ENCODE assay signal across 18 cellular contexts in genomic region chr19:40342644-40343311, GRCh38. TPM values are rescaled to one million over a fixed set of nuclear protein-coding genes. Genes with fewer than 3 reads are reported as not detected.
DNase-seq lines count a peak whose midpoint lies in the region; ATAC-seq and TF ChIP-seq lines count a peak whose summit lies in the region.
"Had no signal": no experiment of that assay in that cellular context is flagged by ENCODE, and none has a peak within 500 bp of the region (broad histone marks: within the 10 kb centered on the region; RNA-seq: fewer than 3 reads in every experiment).

No MANE protein-coding gene starts in this region.

- peak overlapping the region; percentile 33 for H3K27ac Mint-ChIP-seq in activated T-cell treated with anti-CD3 and anti-CD28 coated beads, Interleukin-2, amount 50 U/mL, for 24 hours
- H3K27ac Mint-ChIP-seq in chondrocyte (ENCODE audit: unreplicated experiment): peak overlapping the region; percentile 96
- H3K27ac Mint-ChIP-seq in nephron: peak overlapping the region; percentile 56 to 98 (median 76)
- H3K27ac Mint-ChIP-seq: activated T-cell treated with anti-CD3 and anti-CD28 coated beads, Interleukin-2, amount 50 U/mL, for 72 hours had no signal

- DNase-seq in activated T-cell treated with anti-CD3 and anti-CD28 coated beads, Interleukin-2, amount 50 U/mL, for 24 hours: no peak
- no peak for DNase-seq in activated T-cell treated with anti-CD3 and anti-CD28 coated beads, Interleukin-2, amount 50 U/mL, for 48 hours
- DNase-seq in chondrocyte (ENCODE audit: low spot score) (no peak), substantia nigra (lab: John Stamatoyannopoulos, UW) (no peak)
- DNase-seq: activated T-cell treated with anti-CD3 and anti-CD28 coated beads, Interleukin-2, amount 50 U/mL, for 72 hours; DMS 273 treated with DMSO at 0.1 percent for 48 hours; mesenchymal stem cell; NCI-H1048; NCI-H2081 treated with DMSO at 0.1 percent for 48 hours; NCI-H69; Peyer's patch; stimulated activated CD4-positive, alpha-beta T cell treated with anti-CD3 and anti-CD28 coated beads, Interleukin-4, amount 100 ng/mL, for 4 hours; uterus had no signal

- H3K9me3 Mint-ChIP-seq in activated T-cell treated with anti-CD3 and anti-CD28 coated beads, Interleukin-2, amount 50 U/mL, for 24 hours: no peaks in the 10 kb centered on the region
- H3K9me3 Mint-ChIP-seq in chondrocyte (ENCODE audit: low read depth) (no peaks in the 10 kb centered on the region), nephron (no peaks in the 10 kb centered on the region)
- H3K9me3 Mint-ChIP-seq: activated T-cell treated with anti-CD3 and anti-CD28 coated beads, Interleukin-2, amount 50 U/mL, for 72 hours had no signal

- H3K36me3 Mint-ChIP-seq in activated T-cell treated with anti-CD3 and anti-CD28 coated beads, Interleukin-2, amount 50 U/mL, for 24 hours (ENCODE audit: low read depth): peaks cover 47% of the 10 kb centered on the region
- H3K36me3 Mint-ChIP-seq in chondrocyte (ENCODE audit: low read depth) (peaks cover 8% of the 10 kb centered on the region), nephron (ENCODE audit: low read depth) (peaks cover 20% of the 10 kb centered on the region)

- peaks cover 25% of the 10 kb centered on the region for H3K4me1 Mint-ChIP-seq in activated T-cell treated with anti-CD3 and anti-CD28 coated beads, Interleukin-2, amount 50 U/mL, for 24 hours (ENCODE audit: low read depth)
- H3K4me1 Mint-ChIP-seq in chondrocyte (ENCODE audit: low read depth) (peaks cover 43% of the 10 kb centered on the region), nephron (peaks cover 55% of the 10 kb centered on the region)

- no peak for TF ChIP-seq CTCF in chondrocyte (IDR thresholded peaks at IDR 0.05)
- TF ChIP-seq CTCF in nephron (IDR thresholded peaks at IDR 0.05; ENCODE audit: unreplicated experiment in 3 of 3): no peak

- H3K27me3 Mint-ChIP-seq in activated T-cell treated with anti-CD3 and anti-CD28 coated beads, Interleukin-2, amount 50 U/mL, for 24 hours: no peaks in the 10 kb centered on the region
- no peaks in the 10 kb centered on the region for H3K27me3 Mint-ChIP-seq in chondrocyte (ENCODE audit: low read depth)
- no peaks in the 10 kb centered on the region for H3K27me3 Mint-ChIP-seq in nephron (ENCODE audit: low read depth)

- H3K4me3 Mint-ChIP-seq in activated T-cell treated with anti-CD3 and anti-CD28 coated beads, Interleukin-2, amount 50 U/mL, for 24 hours: no peak overlapping the region
- H3K4me3 Mint-ChIP-seq in chondrocyte (ENCODE audit: unreplicated experiment) (no peak overlapping the region), nephron (peak overlapping the region; percentile 13 to 45 (median 21))
- H3K4me3 Mint-ChIP-seq: activated T-cell treated with anti-CD3 and anti-CD28 coated beads, Interleukin-2, amount 50 U/mL, for 72 hours had no signal

- H3K27ac ChIP-seq in substantia nigra (ENCODE audit: low read depth, low read length, poor library complexity, severe bottlenecking): peak overlapping the region; percentile 20
- H3K27ac ChIP-seq: Peyer's patch, uterus had no signal

- no peak for ATAC-seq in HG02588 (IDR thresholded peaks at IDR 0.05; ENCODE audit: unreplicated experiment)
- ATAC-seq in HG02759 (IDR thresholded peaks at IDR 0.05; ENCODE audit: unreplicated experiment): no peak
- ATAC-seq in GM19023 (IDR thresholded peaks at IDR 0.05; ENCODE audit: unreplicated experiment): no peak
- ATAC-seq: activated T-cell treated with anti-CD3 and anti-CD28 coated beads, Interleukin-2, amount 50 U/mL, for 72 hours; sciatic nerve had no signal

RNA-seq across cellular contexts. Expression of gene C19orf47, which starts 5.4 kb away (rescaled TPM):
- 19.4 to 22.2 TPM (median 21.5 TPM) in 3 replicates for total RNA-seq in chondrocyte

RNA-seq across cellular contexts. Expression of gene PLD3, which starts 5.7 kb away (rescaled TPM):
- 478 to 514 TPM (median 487 TPM) in 3 replicates for total RNA-seq in chondrocyte

RNA-seq across cellular contexts. Expression of gene HIPK4, which starts 47.2 kb away (rescaled TPM):
- total RNA-seq in chondrocyte: 0.20 to 0.53 TPM (median 0.46 TPM) in 3 replicates
- total RNA-seq: Peyer's patch had no signal

RNA-seq across cellular contexts. Expression of gene AKT2, which starts 57.6 kb away (rescaled TPM):
- total RNA-seq in chondrocyte: 99.9 to 136 TPM (median 100 TPM) in 3 replicates

Comparison
In these comparisons a context has a peak if more than half of its experiments do, and no peak if none do; other contexts are left out.
1. H3K27ac Mint-ChIP-seq: peak in every context shown above with its lines; median percentile 96 in chondrocyte; 76 in nephron; 33 in activated T-cell treated with anti-CD3 and anti-CD28 coated beads, Interleukin-2, amount 50 U/mL, for 24 hours.
2. H3K4me3 Mint-ChIP-seq: peak in nephron (3 of 3); none in activated T-cell treated with anti-CD3 and anti-CD28 coated beads, Interleukin-2, amount 50 U/mL, for 24 hours (single experiment) and chondrocyte (single experiment).